Comparison of ENCODE assay signal across 12 cellular contexts in genomic region chr22:45885171-45885840, GRCh38.
"Had no signal": no experiment of that assay in that cellular context is flagged by ENCODE, and none has a peak within 500 bp of the region (broad histone marks: within the 10 kb centered on the region; RNA-seq: fewer than 3 reads in every experiment).

No MANE protein-coding gene starts in this region.

- H3K4me3 ChIP-seq: adrenal gland, skin epidermis, tibial nerve had no signal

- H3K9me3 ChIP-seq: adrenal gland, tibial nerve had no signal

- H3K36me3 ChIP-seq: adrenal gland, tibial nerve had no signal

- H3K27ac ChIP-seq: adrenal gland, skin epidermis, tibial nerve had no signal

- ATAC-seq: activated CD4-positive, CD25-positive, alpha-beta regulatory T cell treated with anti-CD3 and anti-CD28 coated beads, Interleukin-2, amount 50 U/mL, for 24 hours; activated T-cell treated with anti-CD3 and anti-CD28 coated beads, Interleukin-2, amount 50 U/mL, for 72 hours; stimulated activated effector memory CD8-positive, alpha-beta T cell treated with anti-CD3 and anti-CD28 coated beads, Interleukin-12 subunit alpha, Interleukin-12 subunit beta, amount 100 ng/mL, for 72 hours; T-helper 17 cell had no signal

- DNase-seq: activated CD4-positive, alpha-beta T cell treated with anti-CD3 and anti-CD28 coated beads, Interleukin-2, amount 50 U/mL, for 48 hours; activated naive CD4-positive, alpha-beta T cell treated with anti-CD3 and anti-CD28 coated beads for 36 hours; activated T-cell treated with anti-CD3 and anti-CD28 coated beads, Interleukin-2, amount 50 U/mL, for 72 hours; immature natural killer cell; mesendoderm; nephron progenitor cell; T-helper 17 cell had no signal
